ENCODE assay signal across 26 cellular contexts in the genomic region with DNA sequence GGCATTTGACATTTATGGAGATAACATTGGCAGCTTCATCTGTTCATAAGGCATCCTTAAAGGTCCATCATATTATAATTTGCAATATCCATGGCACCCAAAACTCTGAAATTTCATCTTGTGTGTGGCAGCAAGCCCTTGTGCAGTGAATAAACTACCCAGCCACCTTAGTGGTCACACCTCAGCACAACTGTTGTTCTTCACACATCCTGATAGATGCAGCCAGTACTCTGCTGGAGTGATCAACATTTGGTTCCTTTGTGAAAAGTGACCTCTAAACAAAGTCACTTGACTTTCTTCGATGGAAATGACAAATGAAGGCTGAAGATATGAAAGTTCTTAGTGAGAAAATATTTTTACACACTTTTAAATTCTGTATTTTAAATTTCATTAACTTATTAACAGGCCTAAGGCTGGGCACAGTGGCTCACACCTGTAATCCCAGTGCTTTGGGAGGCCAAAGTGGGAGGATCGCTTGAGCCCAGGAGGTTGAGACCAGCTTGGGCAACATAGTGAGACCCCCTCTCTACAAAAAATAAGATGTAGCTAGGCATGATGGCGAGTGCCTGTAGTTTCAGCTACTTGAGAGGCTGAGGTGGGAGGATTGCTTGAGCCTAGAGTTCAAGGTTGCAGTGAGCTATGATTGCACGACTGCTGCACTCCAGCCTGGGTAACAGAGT.
"Had no signal": no experiment of that assay in that cellular context is flagged by ENCODE, and none has a peak within 500 bp of the region (broad histone marks: within the 10 kb centered on the region; RNA-seq: fewer than 3 reads in every experiment).

No MANE protein-coding gene starts in this region.

- H3K27me3 Mint-ChIP-seq: activated T-cell treated with anti-CD3 and anti-CD28 coated beads, Interleukin-2, amount 50 U/mL, for 24 hours had no signal

- H3K36me3 ChIP-seq: ascending aorta, breast epithelium, cardiac muscle cell, colonic mucosa, esophagus squamous epithelium, gastroesophageal sphincter had no signal

- H3K27ac Mint-ChIP-seq: activated naive CD4-positive, alpha-beta T cell treated with anti-CD3 and anti-CD28 coated beads, Interleukin-2, amount 10 ng/mL, durations not matched to agents 7 days and 5 days; activated naive CD4-positive, alpha-beta T cell treated with anti-CD3 and anti-CD28 coated beads, Interleukin-2, amount 50 U/mL, for 72 hours; activated naive CD8-positive, alpha-beta T cell treated with anti-CD3 and anti-CD28 coated beads, Interleukin-2, amount 10 ng/mL, durations not matched to agents 7 days and 5 days; activated T-cell treated with anti-CD3 and anti-CD28 coated beads, Interleukin-2, amount 50 U/mL, for 24 hours; activated T-cell treated with anti-CD3 and anti-CD28 coated beads, Interleukin-2, amount 50 U/mL, for 72 hours had no signal

- H3K36me3 Mint-ChIP-seq: activated naive CD4-positive, alpha-beta T cell treated with anti-CD3 and anti-CD28 coated beads, Interleukin-2, amount 10 ng/mL, durations not matched to agents 7 days and 5 days; activated naive CD4-positive, alpha-beta T cell treated with anti-CD3 and anti-CD28 coated beads, Interleukin-2, amount 50 U/mL, for 72 hours; brain had no signal

- ATAC-seq: activated naive CD4-positive, alpha-beta T cell treated with anti-CD3 and anti-CD28 coated beads, Interleukin-2, amount 50 U/mL, for 72 hours; activated T-cell treated with anti-CD3 and anti-CD28 coated beads, Interleukin-2, amount 50 U/mL, for 72 hours; gastroesophageal sphincter had no signal

- H3K27ac ChIP-seq: breast epithelium, cardiac muscle cell, colonic mucosa, epithelial cell of prostate, esophagus squamous epithelium, gastroesophageal sphincter had no signal

- DNase-seq: activated CD4-positive, alpha-beta T cell treated with anti-CD3 and anti-CD28 coated beads for 1 hour; activated CD4-positive, alpha-beta T cell treated with anti-CD3 and anti-CD28 coated beads for 4 hours; activated CD4-positive, alpha-beta T cell treated with anti-CD3 and anti-CD28 coated beads, Interleukin-2, amount 50 U/mL, for 1 hour; activated CD4-positive, alpha-beta T cell treated with anti-CD3 and anti-CD28 coated beads, Interleukin-2, amount 50 U/mL, for 48 hours; activated CD8-positive, alpha-beta memory T cell treated with anti-CD3 and anti-CD28 coated beads, Interleukin-2, amount 50 U/mL, for 48 hours; activated gamma-delta T cell; activated naive CD4-positive, alpha-beta T cell; activated naive CD4-positive, alpha-beta T cell treated with anti-CD3 and anti-CD28 coated beads, Interleukin-2, amount 10 ng/mL, durations not matched to agents 7 days and 5 days; activated naive CD8-positive, alpha-beta T cell treated with anti-CD3 and anti-CD28 coated beads, Interleukin-2, amount 10 ng/mL, durations not matched to agents 7 days and 5 days; activated T-cell treated with anti-CD3 and anti-CD28 coated beads for 4 hours; activated T-cell treated with anti-CD3 and anti-CD28 coated beads, Interleukin-2, amount 50 U/mL, for 24 hours; activated T-cell treated with anti-CD3 and anti-CD28 coated beads, Interleukin-2, amount 50 U/mL, for 72 hours; central memory CD4-positive, alpha-beta T cell; cerebellar nuclear complex; colonic mucosa; effector CD8-positive, alpha-beta T cell; esophagus squamous epithelium; foreskin melanocyte; T-helper 2 cell had no signal

- H3K9me3 ChIP-seq: ascending aorta, breast epithelium, colonic mucosa, esophagus squamous epithelium, gastroesophageal sphincter had no signal

- H3K9me3 Mint-ChIP-seq: activated naive CD4-positive, alpha-beta T cell treated with anti-CD3 and anti-CD28 coated beads, Interleukin-2, amount 10 ng/mL, durations not matched to agents 7 days and 5 days; activated naive CD4-positive, alpha-beta T cell treated with anti-CD3 and anti-CD28 coated beads, Interleukin-2, amount 50 U/mL, for 72 hours; activated naive CD8-positive, alpha-beta T cell treated with anti-CD3 and anti-CD28 coated beads, Interleukin-2, amount 10 ng/mL, durations not matched to agents 7 days and 5 days; activated T-cell treated with anti-CD3 and anti-CD28 coated beads, Interleukin-2, amount 50 U/mL, for 24 hours; activated T-cell treated with anti-CD3 and anti-CD28 coated beads, Interleukin-2, amount 50 U/mL, for 72 hours had no signal

- H3K4me3 ChIP-seq: ascending aorta, breast epithelium, cardiac muscle cell, colonic mucosa, esophagus squamous epithelium, gastroesophageal sphincter had no signal

- H3K4me3 Mint-ChIP-seq: activated naive CD4-positive, alpha-beta T cell treated with anti-CD3 and anti-CD28 coated beads, Interleukin-2, amount 10 ng/mL, durations not matched to agents 7 days and 5 days; activated naive CD8-positive, alpha-beta T cell treated with anti-CD3 and anti-CD28 coated beads, Interleukin-2, amount 10 ng/mL, durations not matched to agents 7 days and 5 days; activated T-cell treated with anti-CD3 and anti-CD28 coated beads, Interleukin-2, amount 50 U/mL, for 24 hours; activated T-cell treated with anti-CD3 and anti-CD28 coated beads, Interleukin-2, amount 50 U/mL, for 72 hours; brain had no signal

- H3K4me1 Mint-ChIP-seq: activated naive CD4-positive, alpha-beta T cell treated with anti-CD3 and anti-CD28 coated beads, Interleukin-2, amount 10 ng/mL, durations not matched to agents 7 days and 5 days had no signal

- H3K27me3 ChIP-seq: ascending aorta, breast epithelium, cardiac muscle cell, colonic mucosa, esophagus squamous epithelium, gastroesophageal sphincter had no signal
